ENCODE assay signal across 1 cellular context in the genomic region with DNA sequence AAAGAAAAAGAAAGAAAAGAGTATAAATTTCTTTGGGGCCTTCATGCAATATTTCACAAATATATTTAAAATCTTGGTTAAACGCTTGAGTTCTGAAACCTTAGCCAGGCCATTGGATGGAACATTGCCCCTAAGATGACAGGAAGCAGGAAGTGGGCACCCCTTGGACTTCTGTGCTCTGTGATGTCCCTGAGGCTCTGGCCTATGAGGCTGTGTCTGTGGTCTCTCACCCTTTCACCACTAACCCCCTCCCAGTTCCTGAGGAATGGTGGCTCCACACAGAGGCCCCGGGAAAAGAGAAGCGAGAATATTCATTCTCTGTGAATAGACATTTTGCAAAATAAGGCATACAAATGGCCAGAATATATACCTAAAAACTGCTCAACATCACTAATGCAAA.
TF ChIP-seq lines count a peak whose summit lies in the region.

No MANE protein-coding gene starts in this region.

TF ChIP-seq in HEK293, 187 proteins besides CTCF, POLR2A, EP300 and RAD21 (continued from another document):
- TF ChIP-seq, protein P1, sequence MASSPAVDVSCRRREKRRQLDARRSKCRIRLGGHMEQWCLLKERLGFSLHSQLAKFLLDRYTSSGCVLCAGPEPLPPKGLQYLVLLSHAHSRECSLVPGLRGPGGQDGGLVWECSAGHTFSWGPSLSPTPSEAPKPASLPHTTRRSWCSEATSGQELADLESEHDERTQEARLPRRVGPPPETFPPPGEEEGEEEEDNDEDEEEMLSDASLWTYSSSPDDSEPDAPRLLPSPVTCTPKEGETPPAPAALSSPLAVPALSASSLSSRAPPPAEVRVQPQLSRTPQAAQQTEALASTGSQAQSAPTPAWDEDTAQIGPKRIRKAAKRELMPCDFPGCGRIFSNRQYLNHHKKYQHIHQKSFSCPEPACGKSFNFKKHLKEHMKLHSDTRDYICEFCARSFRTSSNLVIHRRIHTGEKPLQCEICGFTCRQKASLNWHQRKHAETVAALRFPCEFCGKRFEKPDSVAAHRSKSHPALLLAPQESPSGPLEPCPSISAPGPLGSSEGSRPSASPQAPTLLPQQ (tag by site-specific recombination; IDR thresholded peaks at IDR 0.05): no peak
- TF ChIP-seq ZNF324 (tag by site-specific recombination; IDR thresholded peaks at IDR 0.05) (no peak), ZNF423 (tag by site-specific recombination; IDR thresholded peaks at IDR 0.05) (no peak), ZNF398 (tag by site-specific recombination; IDR thresholded peaks at IDR 0.05) (no peak), HOXD13 (CRISPR knock-in tag; IDR thresholded peaks at IDR 0.05; ENCODE audit: borderline replicate concordance) (no peak)
